ENCODE assay signal across 24 cellular contexts in genomic region chr17:2415081-2415480, GRCh38. TPM values are rescaled to one million over a fixed set of nuclear protein-coding genes. Genes with fewer than 3 reads are reported as not detected.
A peak's percentile ranks its signal among the peaks of the same experiment; 100 is the strongest.
DNase-seq lines count a peak whose midpoint lies in the region; ATAC-seq and TF ChIP-seq lines count a peak whose summit lies in the region.
"Had no signal": no experiment of that assay in that cellular context is flagged by ENCODE, and none has a peak within 500 bp of the region (broad histone marks: within the 10 kb centered on the region; RNA-seq: fewer than 3 reads in every experiment).

No MANE protein-coding gene starts in this region.

- ATAC-seq in WTC11 (no peak), GM18870 (IDR thresholded peaks at IDR 0.05; ENCODE audit: unreplicated experiment) (no peak)
- ATAC-seq: GM23338, K562, SK-N-SH treated with all-trans-retinoic acid at 6 μM for 48 hours had no signal

- H3K23ac ChIP-seq in H9 (ENCODE audit: insufficient read length, low read depth, low read length), result no peak overlapping the region
- H3K23ac ChIP-seq in neuronal stem cell (ENCODE audit: low read depth, low read length, poor library complexity), result peak overlapping the region; percentile 9
- no peak overlapping the region for H3K23ac ChIP-seq in trophoblast cell (ENCODE audit: low read length)

- H2BK15ac ChIP-seq in H9 (ENCODE audit: low read depth, low read length) (no peak overlapping the region), neuronal stem cell (ENCODE audit: low read length) (no peak overlapping the region)

- H3K4ac ChIP-seq in H9 (ENCODE audit: low read depth, low read length), result no peak overlapping the region
- H3K4ac ChIP-seq in neuronal stem cell (ENCODE audit: low read length), result no peak overlapping the region
- no peak overlapping the region for H3K4ac ChIP-seq in trophoblast cell (ENCODE audit: low read depth, low read length)

- no peak overlapping the region for H4K12ac ChIP-seq in trophoblast cell (ENCODE audit: low read depth, low read length)

- H4K91ac ChIP-seq in H9 (ENCODE audit: insufficient read length, low read depth, low read length), result no peak overlapping the region
- no peak overlapping the region for H4K91ac ChIP-seq in neuronal stem cell (ENCODE audit: low read depth, low read length, poor library complexity)
- no peak overlapping the region for H4K91ac ChIP-seq in trophoblast cell (ENCODE audit: low read depth, low read length)

- H3K4me1 ChIP-seq in CD4-positive, alpha-beta memory T cell (ENCODE audit: insufficient read depth, low read length), result no peaks in the 10 kb centered on the region
- no peaks in the 10 kb centered on the region for H3K4me1 ChIP-seq in H9 (ENCODE audit: insufficient read depth, low read length)
- peaks cover 6 to 15% of the 10 kb centered on the region in 2 donors for H3K4me1 ChIP-seq in neuronal stem cell (ENCODE audit: control insufficient read depth in 2 of 2, insufficient read depth in 1 of 2, low read depth in 1 of 2, low read length in 2 of 2)
- H3K4me1 ChIP-seq in trophoblast cell (ENCODE audit: control insufficient read depth in 1 of 2, insufficient read depth in 2 of 2, low read length in 2 of 2), result peaks cover 0 to 2% of the 10 kb centered on the region in 2 experiments
- H3K4me1 ChIP-seq: HAP-1, SJCRH30 had no signal

- H4K20me1 ChIP-seq in H9 (ENCODE audit: control insufficient read depth, insufficient read depth, insufficient read length), result no peaks in the 10 kb centered on the region

- H4K8ac ChIP-seq in H9 (replicated peaks; ENCODE audit: insufficient read length, low read depth, low read length) (no peak overlapping the region), neuronal stem cell (ENCODE audit: low read depth, low read length) (no peak overlapping the region), trophoblast cell (ENCODE audit: low read depth, low read length) (no peak overlapping the region)

- H3K9ac ChIP-seq in H9 (ENCODE audit: extremely low read depth, insufficient read length, low read length) (no peak overlapping the region), neuronal stem cell (ENCODE audit: low read depth, low read length, poor library complexity) (no peak overlapping the region), trophoblast cell (ENCODE audit: low read length) (no peak overlapping the region)

- H3K14ac ChIP-seq in H9 (ENCODE audit: insufficient read depth, low read length), result no peak overlapping the region
- H3K14ac ChIP-seq in neuronal stem cell (ENCODE audit: low read length), result no peak overlapping the region
- no peak overlapping the region for H3K14ac ChIP-seq in trophoblast cell (ENCODE audit: low read length)

- peaks cover 0 to 10% (median 0%) of the 10 kb centered on the region in 4 donors for H3K4me1 Mint-ChIP-seq in CD4-positive, alpha-beta memory T cell
- H3K4me1 Mint-ChIP-seq in H9 (peaks cover 6 to 9% of the 10 kb centered on the region in 2 experiments), WTC11 (peaks cover 5% of the 10 kb centered on the region)

- no peak overlapping the region for H3K56ac ChIP-seq in H9 (ENCODE audit: insufficient read length, low read depth, low read length)

- no peak overlapping the region for H3K18ac ChIP-seq in H9 (ENCODE audit: insufficient read length, low read depth, low read length)
- H3K18ac ChIP-seq in neuronal stem cell (ENCODE audit: low read length), result no peak overlapping the region
- H3K18ac ChIP-seq in trophoblast cell (ENCODE audit: low read length), result no peak overlapping the region

- no peak overlapping the region for H3T11ph ChIP-seq in H9 (ENCODE audit: low read length)

- peaks cover 4 to 43% of the 10 kb centered on the region in 2 donors for H3K36me3 Mint-ChIP-seq in CD4-positive, alpha-beta memory T cell
- peaks cover 24 to 57% (median 49%) of the 10 kb centered on the region in 3 experiments for H3K36me3 Mint-ChIP-seq in H9 (ENCODE audit: insufficient read depth in 1 of 3, low read depth in 3 of 3)
- H3K36me3 Mint-ChIP-seq in WTC11, result peaks cover 34% of the 10 kb centered on the region

- H3K79me2 ChIP-seq in H9 (ENCODE audit: insufficient read depth, low read length), result no peaks in the 10 kb centered on the region
- H3K79me2 ChIP-seq in trophoblast cell (ENCODE audit: control insufficient read depth, insufficient read depth, low read length, poor library complexity), result no peaks in the 10 kb centered on the region

- intact Hi-C loops in CD4-positive, alpha-beta memory T cell (cut with micrococcal nuclease), result no loop called here

- no peaks in the 10 kb centered on the region for H3K27me3 Mint-ChIP-seq in CD4-positive, alpha-beta memory T cell
- H3K27me3 Mint-ChIP-seq in H9 (ENCODE audit: low read depth) (no peaks in the 10 kb centered on the region), WTC11 (ENCODE audit: low read depth) (no peaks in the 10 kb centered on the region)

- no peak overlapping the region for H4K5ac ChIP-seq in H9 (ENCODE audit: insufficient read length, low read depth, low read length)

- no peak overlapping the region for H3K4me3 ChIP-seq in CD4-positive, alpha-beta memory T cell (ENCODE audit: low read length in 2 of 2)
- no peak overlapping the region for H3K4me3 ChIP-seq in neuronal stem cell (ENCODE audit: low read length in 2 of 2)
- H3K4me3 ChIP-seq in trophoblast cell (ENCODE audit: low read depth, low read length), result no peak overlapping the region
- H3K4me3 ChIP-seq: GM23338, HAP-1, K562, Peyer's patch, SJCRH30 had no signal

- no peak for DNase-seq in CD4-positive, alpha-beta memory T cell
- DNase-seq in H9, result no peak
- no peak for DNase-seq in WTC11 (ENCODE audit: low spot score)
- no peak for DNase-seq in neuronal stem cell (ENCODE audit: low spot score)
- no peak for DNase-seq in middle frontal gyrus (ENCODE audit: extremely low spot score, low spot score)
- no peak for DNase-seq in trophoblast cell
- DNase-seq: Kasumi-1, NCI-H1092 treated with DMSO at 0.1 percent for 48 hours, NCI-H1436, NCI-H187, NCI-H2081 treated with DMSO at 0.1 percent for 48 hours, NCI-H2171, NCI-H226, NCI-H510A, NCI-H69, OCI-M1, Peyer's patch, SJCRH30 had no signal

- H2AK5ac ChIP-seq in H9 (ENCODE audit: insufficient read length, low read length), result no peak overlapping the region
- H2AK5ac ChIP-seq in neuronal stem cell (ENCODE audit: low read depth, low read length), result no peak overlapping the region
- H2AK5ac ChIP-seq in trophoblast cell (ENCODE audit: low read length), result no peak overlapping the region

- H3K9me3 ChIP-seq in CD4-positive, alpha-beta memory T cell (ENCODE audit: control insufficient read depth in 1 of 2, low read length in 2 of 2), result no peaks in the 10 kb centered on the region
- H3K9me3 ChIP-seq in H9 (ENCODE audit: control insufficient read depth, low read depth, low read length), result no peaks in the 10 kb centered on the region
- H3K9me3 ChIP-seq in neuronal stem cell (replicated peaks in 1 of 2; ENCODE audit: control insufficient read depth in 2 of 2, insufficient read depth in 1 of 2, low read depth in 1 of 2, low read length in 2 of 2), result no peaks in the 10 kb centered on the region
- H3K9me3 ChIP-seq in trophoblast cell (ENCODE audit: insufficient read depth, low read depth, low read length), result no peaks in the 10 kb centered on the region
- H3K9me3 ChIP-seq: HAP-1, Peyer's patch, SJCRH30 had no signal

- CTCF ChIA-PET in CD4-positive, alpha-beta memory T cell (lab: Charles Lee; ENCODE audit: partially characterized antibody), result interaction anchor here (0.6 to 12.8 kb wide), 15 partner anchors 8 to 98 kb away, joined by 3 to 558 read pairs (median 7); no protein-coding TSS in a partner anchor
- CTCF ChIA-PET in WTC11 (lab: Charles Lee), result interaction anchor here (0.6 to 3.3 kb wide), 13 partner anchors 10 to 1219 kb away, joined by 3 to 268 read pairs (median 21); partner anchors contain the start of gene MNT

- H3K27me3 ChIP-seq in CD4-positive, alpha-beta memory T cell (ENCODE audit: insufficient read depth, low read length), result no peaks in the 10 kb centered on the region
- H3K27me3 ChIP-seq in H9 (ENCODE audit: insufficient read depth, low read length) (no peaks in the 10 kb centered on the region), neuronal stem cell (ENCODE audit: control insufficient read depth in 3 of 3, insufficient read depth in 3 of 3, low read depth in 1 of 3, low read length in 3 of 3) (no peaks in the 10 kb centered on the region), trophoblast cell (ENCODE audit: insufficient read depth, low read length) (no peaks in the 10 kb centered on the region)
- H3K27me3 ChIP-seq: Peyer's patch, SJCRH30 had no signal

- H2BK5ac ChIP-seq in H9 (ENCODE audit: insufficient read length, low read length) (no peak overlapping the region), neuronal stem cell (ENCODE audit: low read length) (no peak overlapping the region), trophoblast cell (ENCODE audit: low read depth, low read length, poor library complexity) (no peak overlapping the region)

- H2BK12ac ChIP-seq in H9 (ENCODE audit: insufficient read length, low read depth, low read length) (no peak overlapping the region), neuronal stem cell (ENCODE audit: low read length) (no peak overlapping the region), trophoblast cell (ENCODE audit: low read length) (no peak overlapping the region)

- no peak overlapping the region for H2BK20ac ChIP-seq in H9 (ENCODE audit: low read depth, low read length, poor library complexity, severe bottlenecking)

- H3K23me2 ChIP-seq in H9 (ENCODE audit: insufficient read length, low read depth, low read length, poor library complexity, severe bottlenecking), result no peaks in the 10 kb centered on the region

- peaks cover 26% of the 10 kb centered on the region for H3K36me3 ChIP-seq in CD4-positive, alpha-beta memory T cell (ENCODE audit: insufficient read depth, low read length)
- H3K36me3 ChIP-seq in neuronal stem cell (replicated peaks in 1 of 2; ENCODE audit: control insufficient read depth in 2 of 2, insufficient read depth in 2 of 2, low read length in 2 of 2), result peaks cover 21 to 65% of the 10 kb centered on the region in 2 donors
- H3K36me3 ChIP-seq in trophoblast cell (ENCODE audit: control insufficient read depth in 1 of 2, insufficient read depth in 2 of 2, low read length in 2 of 2), result peaks cover 28 to 30% of the 10 kb centered on the region in 2 experiments

- POLR2A ChIA-PET in CD4-positive, alpha-beta memory T cell (lab: Charles Lee; ENCODE audit: partially characterized antibody), result interaction anchor here (1.5 to 4.4 kb wide), 6 partner anchors 13 to 78 kb away, joined by 4 to 78 read pairs (median 9); partner anchors contain the start of genes MNT and SGSM2
- POLR2A ChIA-PET in WTC11 (lab: Charles Lee), result interaction anchor here (0.6 to 1.3 kb wide), 3 partner anchors 22 to 372 kb away, joined by 3 to 7 read pairs (median 5); no protein-coding TSS in a partner anchor

- H2BK120ac ChIP-seq in H9 (ENCODE audit: low read depth, low read length, poor library complexity, severe bottlenecking), result no peak overlapping the region
- H2BK120ac ChIP-seq in neuronal stem cell (ENCODE audit: low read depth, low read length), result no peak overlapping the region
- no peak overlapping the region for H2BK120ac ChIP-seq in trophoblast cell (ENCODE audit: insufficient read depth, low read length, poor library complexity)

- no peak overlapping the region for H2AFZ ChIP-seq in H9 (ENCODE audit: low read length)
- H2AFZ ChIP-seq in neuronal stem cell (ENCODE audit: low read length), result no peak overlapping the region
- H2AFZ ChIP-seq in trophoblast cell (ENCODE audit: insufficient read depth, low read length, poor library complexity), result no peak overlapping the region
- H2AFZ ChIP-seq: GM23338 had no signal

- no peaks in the 10 kb centered on the region for H3K9me3 Mint-ChIP-seq in CD4-positive, alpha-beta memory T cell
- H3K9me3 Mint-ChIP-seq in H9 (no peaks in the 10 kb centered on the region), WTC11 (no peaks in the 10 kb centered on the region)
- H3K9me3 Mint-ChIP-seq: GM23338 had no signal

- no peak overlapping the region for H3K4me3 Mint-ChIP-seq in CD4-positive, alpha-beta memory T cell
- no peak overlapping the region for H3K4me3 Mint-ChIP-seq in H9
- H3K4me3 Mint-ChIP-seq in WTC11, result no peak overlapping the region
- H3K4me3 Mint-ChIP-seq: GM23338 had no signal

- H3K27ac ChIP-seq in CD4-positive, alpha-beta memory T cell (ENCODE audit: low read depth, low read length), result no peak overlapping the region
- H3K27ac ChIP-seq in H9 (ENCODE audit: insufficient read length, low read depth, low read length), result no peak overlapping the region
- H3K27ac ChIP-seq in neuronal stem cell (replicated peaks; ENCODE audit: low read length), result no peak overlapping the region
- no peak overlapping the region for H3K27ac ChIP-seq in trophoblast cell (ENCODE audit: low read depth, low read length)
- H3K27ac ChIP-seq: C4-2B, Peyer's patch, SJCRH30 had no signal

- peak overlapping the region in 4 of 7 donors; percentile 27 to 68 (median 60) for H3K27ac Mint-ChIP-seq in CD4-positive, alpha-beta memory T cell
- H3K27ac Mint-ChIP-seq in H9, result peak overlapping the region in 2 of 3 experiments; percentile 28 to 51; a peak in 2 of 7 replicates
- peak overlapping the region; percentile 32; the same call in 1 of the 2 replicates for H3K27ac Mint-ChIP-seq in WTC11
- H3K27ac Mint-ChIP-seq: GM23338 had no signal

- TF ChIP-seq CTCF in H9 (conservative IDR thresholded peaks at IDR 0.05) (no peak), WTC11 (IDR thresholded peaks at IDR 0.05) (no peak)

- WGBS in H9 (ENCODE audit: extremely low coverage, insufficient read length, low lambda C conversion rate), result no CpG with 5 or more reads among the region's 9 CpGs
- WGBS in neuronal stem cell (ENCODE audit: extremely low coverage in 2 of 2, insufficient read length in 2 of 2, insufficient replicate concordance in 1 of 2), 2 donors, result no CpG with 5 or more reads among the region's 9 CpGs
- WGBS in trophoblast cell (ENCODE audit: extremely low coverage, insufficient coverage, insufficient read length), result no CpG with 5 or more reads among the region's 9 CpGs

- H3K79me1 ChIP-seq in H9 (ENCODE audit: insufficient read depth, low read depth, low read length, poor library complexity, severe bottlenecking), result no peaks in the 10 kb centered on the region
- H3K79me1 ChIP-seq in neuronal stem cell (ENCODE audit: low read depth, low read length), result peaks cover 4% of the 10 kb centered on the region
- no peaks in the 10 kb centered on the region for H3K79me1 ChIP-seq in trophoblast cell (ENCODE audit: low read length)

- H3K4me2 ChIP-seq in H9 (ENCODE audit: insufficient read depth, insufficient read length, low read length), result no peak overlapping the region
- no peak overlapping the region for H3K4me2 ChIP-seq in neuronal stem cell (ENCODE audit: insufficient read depth, low read length, poor library complexity, severe bottlenecking)
- no peak overlapping the region for H3K4me2 ChIP-seq in trophoblast cell (ENCODE audit: low read length)
- H3K4me2 ChIP-seq: GM23338 had no signal

RNA-seq across cellular contexts. Expression of gene MNT, which starts 14.2 kb away (rescaled TPM):
- 10 to 100 TPM; 45.0 to 50.7 TPM for total RNA-seq in CD4-positive, alpha-beta memory T cell
- 1 to 10 TPM in 1 of 2 donors, under 1 TPM in 1; 0.29 to 1.4 TPM for polyA plus RNA-seq in CD4-positive, alpha-beta memory T cell
- total RNA-seq in H9 (2021) (37.4 and 38.9 TPM in 2 replicates), WTC11 (2021) (18.3 to 21.6 TPM (median 18.4 TPM) in 3 replicates)
- 14.3 TPM for polyA plus RNA-seq in neuronal stem cell (2013, experiment 1 of 2)
- polyA plus RNA-seq in neuronal stem cell (2013, experiment 2 of 2), result 15.1 TPM
- polyA plus RNA-seq in trophoblast cell (2013), result 16.2 and 16.6 TPM in 2 replicates
